In the genomic region with DNA sequence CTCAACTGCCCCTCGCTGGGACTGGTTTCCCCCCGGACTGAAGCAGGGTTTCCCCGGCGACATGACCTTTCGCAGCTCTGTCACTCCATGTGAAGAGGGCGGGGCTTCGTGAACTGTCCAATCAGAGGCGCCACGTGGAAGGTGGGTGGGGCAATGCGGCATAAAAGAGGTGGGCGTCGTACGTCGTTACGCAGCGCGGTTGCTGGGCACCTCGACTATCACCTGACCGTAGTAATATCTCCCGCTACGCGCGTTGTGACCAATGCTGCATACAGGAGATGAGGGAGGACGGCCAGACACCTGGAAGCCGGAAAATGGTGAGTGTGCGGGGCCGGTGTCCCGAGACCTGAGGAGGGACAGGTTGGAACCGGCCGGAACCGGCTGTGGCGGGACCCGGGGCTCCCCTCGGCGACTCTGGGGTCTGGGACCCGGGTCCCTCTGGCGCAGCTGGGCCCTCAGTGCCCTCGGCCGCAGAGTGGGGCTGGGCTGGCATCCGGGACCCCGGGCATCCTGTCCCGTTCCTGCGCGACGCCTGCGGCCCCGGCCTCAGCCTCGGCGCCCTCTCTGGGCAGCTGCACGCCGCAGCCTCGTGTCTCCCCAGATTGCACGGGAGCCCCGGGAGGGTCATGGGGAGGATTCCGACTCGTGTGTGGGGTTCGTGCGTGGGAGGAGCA, we compare ENCODE assay signal across 1 cellular context.
TF ChIP-seq lines count a peak whose summit lies in the region.

No MANE protein-coding gene starts in this region.

TF ChIP-seq in H1, 55 proteins besides CTCF, POLR2A, EP300 and RAD21 (continued from another document):
- TF ChIP-seq HDAC2 (IDR thresholded peaks at IDR 0.05; ENCODE audit: borderline replicate concordance in 1 of 2, low read depth in 2 of 2, low read length in 2 of 2) (no peak), SIX5 (IDR thresholded peaks at IDR 0.05; ENCODE audit: low read depth, low read length) (no peak), FOSL1 (IDR thresholded peaks at IDR 0.05; ENCODE audit: insufficient read depth, low read depth, low read length) (no peak), JUND (IDR thresholded peaks at IDR 0.05; ENCODE audit: low read length) (no peak)
- TF ChIP-seq, protein P1, sequence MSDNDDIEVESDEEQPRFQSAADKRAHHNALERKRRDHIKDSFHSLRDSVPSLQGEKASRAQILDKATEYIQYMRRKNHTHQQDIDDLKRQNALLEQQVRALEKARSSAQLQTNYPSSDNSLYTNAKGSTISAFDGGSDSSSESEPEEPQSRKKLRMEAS (IDR thresholded peaks at IDR 0.05): peak; percentile 21; the same call in 1 of the 2 replicates
